Comparison of ENCODE assay signal across 2 cellular contexts in genomic region chr16:10405386-10405939, GRCh38.
TF ChIP-seq lines count a peak whose summit lies in the region.

No MANE protein-coding gene starts in this region.

TF ChIP-seq in endothelial cell of umbilical vein, 7 proteins besides CTCF, POLR2A, EP300 and RAD21 (continued from another document):
- peak; percentile 68 for TF ChIP-seq POLR2AphosphoS5 (IDR thresholded peaks at IDR 0.05; ENCODE audit: insufficient read depth, low read depth, low read length)
- TF ChIP-seq FOS (IDR thresholded peaks at IDR 0.05; ENCODE audit: borderline replicate concordance, insufficient read depth, low read length), result peak; percentile 11
- peak; percentile 54 for TF ChIP-seq JUN (IDR thresholded peaks at IDR 0.05; ENCODE audit: borderline replicate concordance, insufficient read depth, insufficient read length, low read depth)
- TF ChIP-seq MAX (IDR thresholded peaks at IDR 0.05; ENCODE audit: insufficient read depth, insufficient read length), result no peak
- peak; percentile 74 for TF ChIP-seq GATA2 (IDR thresholded peaks at IDR 0.05; ENCODE audit: insufficient read depth, insufficient read length, low read depth, low read length)
- no peak for TF ChIP-seq MYC (IDR thresholded peaks at IDR 0.05; ENCODE audit: low read depth, low read length)

TF ChIP-seq in HepG2, 621 proteins besides CTCF, POLR2A, EP300 and RAD21 (continued from another document and continues in another):
- TF ChIP-seq ZNF451 (CRISPR knock-in tag; IDR thresholded peaks at IDR 0.05), result no peak
- no peak for TF ChIP-seq ATF1 (CRISPR knock-in tag; IDR thresholded peaks at IDR 0.05)
- TF ChIP-seq TCF7 (IDR thresholded peaks at IDR 0.05; ENCODE audit: low read depth), result no peak
- TF ChIP-seq SRSF1 (optimal IDR thresholded peaks at IDR 0.05; ENCODE audit: low read depth, low read length), result no peak
- TF ChIP-seq RCOR2 (CRISPR knock-in tag; IDR thresholded peaks at IDR 0.05), result peak; percentile 65; the same call in 1 of the 2 replicates
- TF ChIP-seq FOXJ3 (CRISPR knock-in tag; IDR thresholded peaks at IDR 0.05; ENCODE audit: borderline replicate concordance), result no peak
- TF ChIP-seq ZNF570 (CRISPR knock-in tag; IDR thresholded peaks at IDR 0.05; ENCODE audit: borderline replicate concordance), result no peak
- TF ChIP-seq TRIM24 (CRISPR knock-in tag; IDR thresholded peaks at IDR 0.05), result peak; percentile 32; the same call in 1 of the 2 replicates
- TF ChIP-seq ZNF136 (CRISPR knock-in tag; IDR thresholded peaks at IDR 0.05; ENCODE audit: low read depth), result no peak
- TF ChIP-seq FOSL2 (CRISPR knock-in tag; IDR thresholded peaks at IDR 0.05), result peak; percentile 44; the same call in 1 of the 2 replicates
- TF ChIP-seq ZNF589 (CRISPR knock-in tag; conservative IDR thresholded peaks at IDR 0.05), result no peak
- no peak for TF ChIP-seq CEBPG (CRISPR knock-in tag; IDR thresholded peaks at IDR 0.05)
- TF ChIP-seq ZNF605 (CRISPR knock-in tag; IDR thresholded peaks at IDR 0.05), result peak; percentile 57; the same call in 1 of the 2 replicates
- TF ChIP-seq RBAK (CRISPR knock-in tag; IDR thresholded peaks at IDR 0.05), result no peak
- TF ChIP-seq ZNF3 (CRISPR knock-in tag; IDR thresholded peaks at IDR 0.05), result no peak
- no peak for TF ChIP-seq FOXK2 (IDR thresholded peaks at IDR 0.05)
- TF ChIP-seq RBM22 (optimal IDR thresholded peaks at IDR 0.05; ENCODE audit: low read length), result no peak
- TF ChIP-seq ETV6 (CRISPR knock-in tag; conservative IDR thresholded peaks at IDR 0.05), result no peak
- no peak for TF ChIP-seq HDAC1 (CRISPR knock-in tag; IDR thresholded peaks at IDR 0.05)
- TF ChIP-seq ZNF614 (CRISPR knock-in tag; IDR thresholded peaks at IDR 0.05; ENCODE audit: borderline replicate concordance), result no peak; the same call in 1 of the 2 replicates
- TF ChIP-seq HHEX (CRISPR knock-in tag; IDR thresholded peaks at IDR 0.05), result no peak
- no peak for TF ChIP-seq ZSCAN31 (CRISPR knock-in tag; IDR thresholded peaks at IDR 0.05; ENCODE audit: low read depth)
- no peak for TF ChIP-seq ZNF672 (CRISPR knock-in tag; IDR thresholded peaks at IDR 0.05)
- no peak for TF ChIP-seq HIC2 (CRISPR knock-in tag; IDR thresholded peaks at IDR 0.05; ENCODE audit: low read depth)
- TF ChIP-seq CHD4 (IDR thresholded peaks at IDR 0.05; ENCODE audit: borderline replicate concordance, low read length), result no peak
- TF ChIP-seq EZH2 (conservative IDR thresholded peaks at IDR 0.05; ENCODE audit: low read depth, low read length), result no peak
- TF ChIP-seq ZNF660 (CRISPR knock-in tag; IDR thresholded peaks at IDR 0.05; ENCODE audit: borderline replicate concordance, low read depth), result no peak
- no peak for TF ChIP-seq ETS1 (CRISPR knock-in tag; IDR thresholded peaks at IDR 0.05)
- peak; percentile 30; the same call in 1 of the 2 replicates for TF ChIP-seq MYC (CRISPR knock-in tag; IDR thresholded peaks at IDR 0.05; ENCODE audit: borderline replicate concordance)
- TF ChIP-seq ZNF580 (CRISPR knock-in tag; IDR thresholded peaks at IDR 0.05; ENCODE audit: borderline replicate concordance, low read depth), result peak; percentile 50; the same call in 1 of the 2 replicates
- no peak for TF ChIP-seq ZNF773 (CRISPR knock-in tag; IDR thresholded peaks at IDR 0.05; ENCODE audit: borderline replicate concordance)
- TF ChIP-seq MTF1 (CRISPR knock-in tag; IDR thresholded peaks at IDR 0.05), result no peak
- TF ChIP-seq SOX5 (CRISPR knock-in tag; IDR thresholded peaks at IDR 0.05; ENCODE audit: borderline replicate concordance), result peak; percentile 78; the same call in 1 of the 2 replicates
- TF ChIP-seq SATB2 (CRISPR knock-in tag; IDR thresholded peaks at IDR 0.05), result no peak; the same call in 1 of the 2 replicates
- no peak for TF ChIP-seq KLF6 (CRISPR knock-in tag; IDR thresholded peaks at IDR 0.05)
- peak; percentile 91 for TF ChIP-seq TEAD3 (CRISPR knock-in tag; optimal IDR thresholded peaks at IDR 0.05; ENCODE audit: borderline replicate concordance)
- TF ChIP-seq SNAPC4 (CRISPR knock-in tag; IDR thresholded peaks at IDR 0.05), result no peak
- TF ChIP-seq ZNF720 (CRISPR knock-in tag; IDR thresholded peaks at IDR 0.05), result no peak
- no peak for TF ChIP-seq GLMP (CRISPR knock-in tag; IDR thresholded peaks at IDR 0.05; ENCODE audit: borderline replicate concordance)
- no peak for TF ChIP-seq CREBL2 (CRISPR knock-in tag; IDR thresholded peaks at IDR 0.05; ENCODE audit: borderline replicate concordance)
- TF ChIP-seq ZNF431 (CRISPR knock-in tag; IDR thresholded peaks at IDR 0.05; ENCODE audit: borderline replicate concordance, low read depth), result no peak
- TF ChIP-seq RAD51 (IDR thresholded peaks at IDR 0.05; ENCODE audit: borderline replicate concordance), result no peak
- no peak for TF ChIP-seq TBX2 (CRISPR knock-in tag; IDR thresholded peaks at IDR 0.05; ENCODE audit: borderline replicate concordance)
- no peak for TF ChIP-seq MEIS2 (CRISPR knock-in tag; IDR thresholded peaks at IDR 0.05)
- TF ChIP-seq ZNF784 (CRISPR knock-in tag; IDR thresholded peaks at IDR 0.05; ENCODE audit: borderline replicate concordance), result no peak
- TF ChIP-seq YEATS4 (CRISPR knock-in tag; IDR thresholded peaks at IDR 0.05; ENCODE audit: borderline replicate concordance), result no peak
- no peak for TF ChIP-seq IRF1 (CRISPR knock-in tag; IDR thresholded peaks at IDR 0.05; ENCODE audit: low read depth)
- TF ChIP-seq ZNF275 (CRISPR knock-in tag; IDR thresholded peaks at IDR 0.05; ENCODE audit: borderline replicate concordance), result no peak
- TF ChIP-seq ZFP36L1 (CRISPR knock-in tag; IDR thresholded peaks at IDR 0.05), result no peak
- TF ChIP-seq ZKSCAN8 (CRISPR knock-in tag; IDR thresholded peaks at IDR 0.05; ENCODE audit: borderline replicate concordance), result no peak
